Comparison of ENCODE assay signal across 21 cellular contexts in the genomic region with DNA sequence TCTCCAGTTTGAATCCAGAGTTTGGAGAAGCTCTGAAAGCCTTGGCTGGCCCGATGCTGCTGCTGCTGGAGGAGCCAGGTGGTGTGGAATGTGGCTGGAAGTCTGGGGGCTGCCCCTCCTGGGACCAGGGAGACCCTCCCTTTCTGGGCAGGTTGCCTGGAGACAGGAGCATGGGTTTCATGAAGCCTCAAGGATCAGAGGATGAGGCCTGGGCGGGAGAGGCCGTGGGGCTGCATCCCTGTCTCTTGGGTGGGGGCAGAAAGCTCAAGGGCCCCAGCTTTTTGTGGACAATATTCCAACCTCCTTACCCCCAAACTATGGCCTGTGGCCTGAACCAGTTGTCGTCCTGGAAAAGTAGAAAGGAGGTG. TPM values are rescaled to one million over a fixed set of nuclear protein-coding genes. Genes with fewer than 3 reads are reported as not detected.
"Had no signal": no experiment of that assay in that cellular context is flagged by ENCODE, and none has a peak within 500 bp of the region (broad histone marks: within the 10 kb centered on the region; RNA-seq: fewer than 3 reads in every experiment).

No MANE protein-coding gene starts in this region.

- H3K36me3 Mint-ChIP-seq: activated naive CD8-positive, alpha-beta T cell had no signal

- H3K36me3 ChIP-seq: thyroid gland had no signal

- H3K27ac ChIP-seq: thyroid gland had no signal

- H3K27me3 Mint-ChIP-seq: activated naive CD8-positive, alpha-beta T cell had no signal

- H3K4me1 ChIP-seq: thyroid gland had no signal

- H3K9me3 Mint-ChIP-seq: nephron progenitor cell had no signal

- H3K27me3 ChIP-seq: thyroid gland had no signal

- H3K27ac Mint-ChIP-seq: activated CD8-positive, alpha-beta T cell treated with anti-CD3 and anti-CD28 coated beads, Interleukin-2, amount 10 ng/mL, durations not matched to agents 7 days and 5 days; activated naive CD8-positive, alpha-beta T cell; nephron progenitor cell had no signal

- H3K4me3 Mint-ChIP-seq: activated CD8-positive, alpha-beta T cell treated with anti-CD3 and anti-CD28 coated beads, Interleukin-2, amount 10 ng/mL, durations not matched to agents 7 days and 5 days; activated naive CD8-positive, alpha-beta T cell; nephron progenitor cell had no signal

- H3K9me3 ChIP-seq: thyroid gland had no signal

- DNase-seq: activated CD4-positive, alpha-beta T cell treated with anti-CD3 and anti-CD28 coated beads for 1 hour; activated CD4-positive, alpha-beta T cell treated with anti-CD3 and anti-CD28 coated beads, Interleukin-2, amount 50 U/mL, for 1 hour; activated CD8-positive, alpha-beta T cell treated with anti-CD3 and anti-CD28 coated beads, Interleukin-2, amount 10 ng/mL, durations not matched to agents 7 days and 5 days; activated naive CD4-positive, alpha-beta T cell; activated T-cell treated with anti-CD3 and anti-CD28 coated beads, Interleukin-2, amount 50 U/mL, for 1 hour; amniotic stem cell; cerebellar nuclear complex; effector CD4-positive, alpha-beta T cell; midbrain; nephron progenitor cell; nucleus accumbens; stimulated activated CD4-positive, alpha-beta T cell treated with anti-CD3 and anti-CD28 coated beads, Interleukin-4, amount 100 ng/mL, for 24 hours; stimulated activated naive CD8-positive, alpha-beta T cell treated with anti-CD3 and anti-CD28 coated beads, Interleukin-15, Interleukin-2, amounts not matched to agents 100 U/mL and 50 U/mL, for 24 hours; T-helper 1 cell; thyroid gland had no signal

- H3K4me3 ChIP-seq: thyroid gland had no signal

RNA-seq across cellular contexts. Expression of a gene that starts 10.1 kb away (rescaled TPM):
- total RNA-seq: activated CD8-positive, alpha-beta T cell treated with anti-CD3 and anti-CD28 coated beads, Interleukin-2, amount 10 ng/mL, durations not matched to agents 7 days and 5 days; bronchial epithelial cell; epithelial cell of proximal tubule; kidney epithelial cell; left lobe of liver; lung microvascular endothelial cell had no signal
